17 cellular contexts compared by ENCODE assay signal in genomic region chr7:155809947-155810606, GRCh38. TPM values are rescaled to one million over a fixed set of nuclear protein-coding genes. Genes with fewer than 3 reads are reported as not detected.
DNase-seq lines count a peak whose midpoint lies in the region; ATAC-seq, FAIRE-seq and TF ChIP-seq lines count a peak whose summit lies in the region.
"Had no signal": no experiment of that assay in that cellular context is flagged by ENCODE, and none has a peak within 500 bp of the region (broad histone marks: within the 10 kb centered on the region; RNA-seq: fewer than 3 reads in every experiment).

No MANE protein-coding gene starts in this region.

- TF ChIP-seq POLR2A in Peyer's patch (IDR thresholded peaks at IDR 0.05) (no peak), H54 (IDR thresholded peaks at IDR 0.05; ENCODE audit: low read depth, low read length) (no peak)

- no peak for FAIRE-seq in H54 (lab: Jason Lieb, UNC)
- FAIRE-seq: GM19239, RCC 7860 had no signal

- WGBS in psoas muscle, 3 donors = 0 to 1% (median 1%) methylated on average over 47 to 59 of the region's 59 CpGs

- H3K4me3 Mint-ChIP-seq in Calu3 (ENCODE audit: low read depth, unreplicated experiment) = peak overlapping the region; percentile 92

- peaks cover 0 to 67% (median 10%) of the 10 kb centered on the region in 4 donors for H3K4me1 ChIP-seq in Peyer's patch
- peaks cover 18% of the 10 kb centered on the region for H3K4me1 ChIP-seq in psoas muscle
- no peaks in the 10 kb centered on the region for H3K4me1 ChIP-seq in foreskin keratinocyte

- CTCF ChIA-PET in Calu3 (lab: Charles Lee) = no interaction called here

- H3K4me3 ChIP-seq in Peyer's patch (peak overlapping the region in 3 of 4 donors; percentile 21 to 59 (median 56)), kidney epithelial cell (ENCODE audit: low read depth, low read length) (peak overlapping the region; percentile 59), psoas muscle (peak overlapping the region; percentile 32)
- H3K4me3 ChIP-seq: GM23248, ovary had no signal

- intact Hi-C loops in Calu3 (cut with micrococcal nuclease; ENCODE audit: unreplicated experiment) (loop anchor here (10.0 kb wide), 1 partner anchor 955 kb away; no protein-coding TSS in a partner anchor), psoas muscle (cut with DNase I) (no loop called here)

- H3K27ac Mint-ChIP-seq in Calu3 (ENCODE audit: unreplicated experiment) = no peak overlapping the region

- BruUV-seq in Calu3 (replicated peaks; lab: Mats Ljungman, UMichigan) = no TSS peak

- H3K27ac ChIP-seq in Peyer's patch (peak overlapping the region in 2 of 4 donors; percentile 82 to 90), psoas muscle (no peak overlapping the region), foreskin keratinocyte (no peak overlapping the region)
- H3K27ac ChIP-seq: GM23248, ovary had no signal

- no peak for ATAC-seq in psoas muscle
- ATAC-seq in foreskin keratinocyte = no peak

- H3K27me3 ChIP-seq in Peyer's patch (peaks cover 0 to 53% of the 10 kb centered on the region in 2 donors), kidney epithelial cell (ENCODE audit: control insufficient read depth, insufficient read depth, low read length) (peaks cover 30% of the 10 kb centered on the region), psoas muscle (ENCODE audit: insufficient read depth in 3 of 3, low read length in 2 of 3) (peaks cover 5 to 95% (median 70%) of the 10 kb centered on the region in 3 donors), foreskin keratinocyte (peaks cover 96% of the 10 kb centered on the region)

- no peaks in the 10 kb centered on the region for H3K9me3 Mint-ChIP-seq in Calu3 (ENCODE audit: low read depth, unreplicated experiment)

- H3K36me3 Mint-ChIP-seq in Calu3 (ENCODE audit: insufficient read depth, unreplicated experiment) = peaks cover 18% of the 10 kb centered on the region

- H3K36me3 ChIP-seq in Peyer's patch = no peaks in the 10 kb centered on the region
- no peaks in the 10 kb centered on the region for H3K36me3 ChIP-seq in kidney epithelial cell (ENCODE audit: control insufficient read depth, insufficient read depth, low read length)
- no peaks in the 10 kb centered on the region for H3K36me3 ChIP-seq in psoas muscle (ENCODE audit: insufficient read depth in 1 of 2, low read depth in 1 of 2)
- H3K36me3 ChIP-seq: ovary had no signal

- peaks cover 39% of the 10 kb centered on the region for H3K4me1 Mint-ChIP-seq in Calu3 (ENCODE audit: low read depth, unreplicated experiment)

- TF ChIP-seq CTCF in Calu3 (IDR thresholded peaks at IDR 0.05; ENCODE audit: unreplicated experiment) (no peak), Peyer's patch (IDR thresholded peaks at IDR 0.05) (no peak), kidney epithelial cell (IDR thresholded peaks at IDR 0.05; ENCODE audit: insufficient read depth, low read length, poor library complexity, severe bottlenecking) (no peak), psoas muscle (IDR thresholded peaks at IDR 0.05) (no peak), foreskin keratinocyte (conservative IDR thresholded peaks at IDR 0.05) (no peak)

- H3K9me3 ChIP-seq in Peyer's patch (no peaks in the 10 kb centered on the region), psoas muscle (no peaks in the 10 kb centered on the region)
- H3K9me3 ChIP-seq: ovary had no signal

- peaks cover 56% of the 10 kb centered on the region for H3K27me3 Mint-ChIP-seq in Calu3 (ENCODE audit: unreplicated experiment)

- DNase-seq in Calu3 = no peak
- DNase-seq in Peyer's patch = no peak
- DNase-seq in kidney epithelial cell (ENCODE audit: low read depth) = no peak
- no peak for DNase-seq in psoas muscle
- DNase-seq in H54 (ENCODE audit: insufficient read length, low spot score) = no peak
- DNase-seq in foreskin keratinocyte = no peak
- no peak for DNase-seq in UCSD-AML1 (lab: John Stamatoyannopoulos, UW; ENCODE audit: unreplicated experiment)
- no peak for DNase-seq in NCI-H2081 (lab: John Stamatoyannopoulos, UW)
- DNase-seq: activated CD4-positive, CD25-positive, alpha-beta regulatory T cell treated with anti-CD3 and anti-CD28 coated beads, Interleukin-2, amount 50 U/mL, for 72 hours; effector CD4-positive, alpha-beta T cell; GM23248; left colon; NCI-H226; ovary; stimulated activated CD8-positive, alpha-beta memory T cell treated with anti-CD3 and anti-CD28 coated beads, Interleukin-4, amount 100 ng/mL, for 48 hours had no signal

RNA-seq across cellular contexts. Expression of gene SHH, which starts 2.2 kb away (rescaled TPM):
- total RNA-seq in Calu3 (2022) = 0.66 and 1.1 TPM in 2 replicates
- total RNA-seq in Peyer's patch = 1 to 10 TPM in 3 of 4 donors, not detected in 1; 1.4 to 2.5 (median 2.1) TPM
- 2.8 and 4.5 TPM in 2 replicates for total RNA-seq in kidney epithelial cell
- not detected for total RNA-seq in psoas muscle
- under 1 TPM in 2 of 3 donors, not detected in 1; 0.01 TPM for polyA plus RNA-seq in psoas muscle
- total RNA-seq in foreskin keratinocyte = 0.11 TPM in 1 of 2 replicates, not detected in the other
- 0.01 and 0.06 TPM in 2 replicates for polyA plus RNA-seq in foreskin keratinocyte
- total RNA-seq: GM23248 had no signal
- polyA plus RNA-seq: GM23248, ovary had no signal
